Comparison of ENCODE assay signal across 14 cellular contexts in genomic region chr10:25036381-25036780, GRCh38.
DNase-seq lines count a peak whose midpoint lies in the region; ATAC-seq lines count a peak whose summit lies in the region.
"Had no signal": no experiment of that assay in that cellular context is flagged by ENCODE, and none has a peak within 500 bp of the region (broad histone marks: within the 10 kb centered on the region; RNA-seq: fewer than 3 reads in every experiment).

No MANE protein-coding gene starts in this region.

- H3K9me3 Mint-ChIP-seq in stimulated activated memory B cell treated with anti-CD40 and anti-IgM and Interleukin-4, amounts not matched to agents 10 μg/mL and 1 μg/mL and 100 μg/mL, for 72 hours: no peaks in the 10 kb centered on the region
- H3K9me3 Mint-ChIP-seq: stimulated activated effector memory CD8-positive, alpha-beta T cell treated with anti-CD3 and anti-CD28 coated beads, Interleukin-12 subunit alpha, Interleukin-12 subunit beta, amount 100 ng/mL, for 72 hours had no signal

- peak overlapping the region; percentile 53 for H3K27ac Mint-ChIP-seq in stimulated activated memory B cell treated with anti-CD40 and anti-IgM and Interleukin-4, amounts not matched to agents 10 μg/mL and 1 μg/mL and 100 μg/mL, for 72 hours
- H3K27ac Mint-ChIP-seq: stimulated activated effector memory CD8-positive, alpha-beta T cell treated with anti-CD3 and anti-CD28 coated beads, Interleukin-12 subunit alpha, Interleukin-12 subunit beta, amount 100 ng/mL, for 72 hours had no signal

- ATAC-seq in GM18867 (IDR thresholded peaks at IDR 0.05; ENCODE audit: unreplicated experiment) (peak; percentile 44), GM21786 (IDR thresholded peaks at IDR 0.05; ENCODE audit: unreplicated experiment) (peak; percentile 94), HG03520 (IDR thresholded peaks at IDR 0.05; ENCODE audit: unreplicated experiment) (peak; percentile 63), HG02588 (IDR thresholded peaks at IDR 0.05; ENCODE audit: unreplicated experiment) (no peak)
- peak; percentile 69 for ATAC-seq in stimulated activated memory B cell treated with anti-CD40 and anti-IgM and Interleukin-4, amounts not matched to agents 10 μg/mL and 1 μg/mL and 100 μg/mL, for 72 hours
- ATAC-seq: sciatic nerve; stimulated activated effector memory CD8-positive, alpha-beta T cell treated with anti-CD3 and anti-CD28 coated beads, Interleukin-12 subunit alpha, Interleukin-12 subunit beta, amount 100 ng/mL, for 72 hours had no signal

- peaks cover 10% of the 10 kb centered on the region for H3K4me1 Mint-ChIP-seq in stimulated activated memory B cell treated with anti-CD40 and anti-IgM and Interleukin-4, amounts not matched to agents 10 μg/mL and 1 μg/mL and 100 μg/mL, for 72 hours
- H3K4me1 Mint-ChIP-seq: stimulated activated effector memory CD8-positive, alpha-beta T cell treated with anti-CD3 and anti-CD28 coated beads, Interleukin-12 subunit alpha, Interleukin-12 subunit beta, amount 100 ng/mL, for 72 hours had no signal

- DNase-seq in NK-92 (lab: John Stamatoyannopoulos, UW; ENCODE audit: unreplicated experiment) (no peak), DMS 273 (lab: John Stamatoyannopoulos, UW; ENCODE audit: unreplicated experiment) (no peak)
- DNase-seq: activated CD8-positive, alpha-beta memory T cell treated with anti-CD3 and anti-CD28 coated beads, Interleukin-2, amount 50 U/mL, for 48 hours; activated effector memory CD4-positive, alpha-beta T cell treated with Interleukin-2 at 50 U/mL for 16 hours; Karpas-422; NCI-H2081; occipital lobe had no signal

- no peaks in the 10 kb centered on the region for H3K36me3 Mint-ChIP-seq in stimulated activated memory B cell treated with anti-CD40 and anti-IgM and Interleukin-4, amounts not matched to agents 10 μg/mL and 1 μg/mL and 100 μg/mL, for 72 hours
- H3K36me3 Mint-ChIP-seq: stimulated activated effector memory CD8-positive, alpha-beta T cell treated with anti-CD3 and anti-CD28 coated beads, Interleukin-12 subunit alpha, Interleukin-12 subunit beta, amount 100 ng/mL, for 72 hours had no signal

- no peak overlapping the region for H3K4me3 Mint-ChIP-seq in stimulated activated memory B cell treated with anti-CD40 and anti-IgM and Interleukin-4, amounts not matched to agents 10 μg/mL and 1 μg/mL and 100 μg/mL, for 72 hours
- H3K4me3 Mint-ChIP-seq: stimulated activated effector memory CD8-positive, alpha-beta T cell treated with anti-CD3 and anti-CD28 coated beads, Interleukin-12 subunit alpha, Interleukin-12 subunit beta, amount 100 ng/mL, for 72 hours had no signal

- no peaks in the 10 kb centered on the region for H3K27me3 Mint-ChIP-seq in stimulated activated memory B cell treated with anti-CD40 and anti-IgM and Interleukin-4, amounts not matched to agents 10 μg/mL and 1 μg/mL and 100 μg/mL, for 72 hours
